8 cellular contexts compared by ENCODE assay signal in the genomic region with DNA sequence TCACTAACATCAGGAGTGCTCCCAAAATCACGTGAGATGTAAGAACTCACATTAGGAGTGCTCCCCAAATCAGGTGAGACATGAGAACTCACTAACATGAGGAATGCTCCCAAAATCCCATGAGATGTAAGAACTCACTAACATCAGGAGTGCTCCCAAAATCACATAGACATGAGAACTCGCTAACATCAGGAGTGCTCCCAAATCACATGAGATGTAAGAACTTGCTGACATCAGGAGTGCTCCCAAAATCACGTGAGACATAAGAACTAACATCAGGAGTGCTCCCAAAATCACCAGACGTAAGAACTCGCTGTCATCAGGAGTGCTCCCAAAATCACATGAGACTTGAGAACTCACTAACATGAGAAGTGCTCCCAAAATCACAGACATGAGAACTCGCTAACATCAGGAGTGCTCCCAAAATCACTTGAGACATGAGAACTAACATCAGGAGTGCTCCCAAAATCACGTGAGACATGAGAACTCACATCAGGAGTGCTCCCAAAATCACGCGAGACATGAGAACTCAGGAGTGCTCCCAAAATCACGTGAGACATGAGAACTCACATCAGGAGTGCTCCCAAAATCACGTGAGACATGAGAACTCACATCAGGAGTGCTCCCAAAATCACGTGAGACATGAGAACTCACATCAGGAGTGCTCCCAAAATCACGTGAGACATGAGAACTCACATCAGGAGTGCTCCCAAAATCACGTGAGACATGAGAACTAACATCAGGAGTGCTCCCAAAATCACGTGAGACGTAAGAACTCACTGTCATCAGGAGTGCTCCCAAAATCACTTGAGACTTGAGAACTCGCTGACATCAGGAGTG. TPM values are rescaled to one million over a fixed set of nuclear protein-coding genes. Genes with fewer than 3 reads are reported as not detected.
A peak's percentile ranks its signal among the peaks of the same experiment; 100 is the strongest.
DNase-seq lines count a peak whose midpoint lies in the region; ATAC-seq, FAIRE-seq and TF ChIP-seq lines count a peak whose summit lies in the region.
"Not testable (repeated sequence)": the region's sequence is repeated elsewhere in the genome, so short reads cannot be mapped to it uniquely, and the experiment has no call there.

No MANE protein-coding gene starts in this region.

- not testable (repeated sequence) for TF ChIP-seq CTCF in D721Med (IDR thresholded peaks at IDR 0.05; ENCODE audit: insufficient read depth, missing control alignments); GM12878 (IDR thresholded peaks at IDR 0.05 in 2 of 3, conservative IDR thresholded peaks at IDR 0.05 in 1 of 3; ENCODE audit: control insufficient read depth in 2 of 3, extremely low read depth in 1 of 3, insufficient read depth in 1 of 3, low read depth in 3 of 3, low read length in 3 of 3); H1 (IDR thresholded peaks at IDR 0.05; ENCODE audit: control extremely low read depth in 1 of 3, insufficient read depth in 1 of 3, low read depth in 1 of 3, low read length in 3 of 3); fibroblast of lung (conservative IDR thresholded peaks at IDR 0.05 in 1 of 2, IDR thresholded peaks at IDR 0.05 in 1 of 2; ENCODE audit: low read depth in 1 of 2, low read length in 2 of 2)

- not testable (repeated sequence) for H3K23ac ChIP-seq in H1 (ENCODE audit: insufficient read length); mesendoderm (ENCODE audit: low read length)

- H3K27me3 ChIP-seq in Karpas-422 (ENCODE audit: low read length); GM12878 (replicated peaks in 1 of 2; ENCODE audit: control insufficient read depth in 2 of 2, insufficient read depth in 2 of 2, low read length in 1 of 2); H1 (replicated peaks in 1 of 4; ENCODE audit: control insufficient read depth in 3 of 4, extremely low read depth in 1 of 4, insufficient read depth in 3 of 4, low read length in 3 of 4); fibroblast of lung (ENCODE audit: control insufficient read depth, insufficient read depth, low read length); mesendoderm (ENCODE audit: insufficient read depth, low read length, poor library complexity): not testable (repeated sequence)

- H2BK15ac ChIP-seq in H1 (ENCODE audit: low read length); mesendoderm (replicated peaks; ENCODE audit: low read depth): not testable (repeated sequence)

- H2BK12ac ChIP-seq in H1 (ENCODE audit: low read depth, low read length): not testable (repeated sequence)

- H3K14ac ChIP-seq in H1 (ENCODE audit: insufficient read length): not testable (repeated sequence)

- H3K36me3 Mint-ChIP-seq in T-helper 17 cell (ENCODE audit: low read depth): peaks cover 20% of the 10 kb centered on the region

- not testable (repeated sequence) for ATAC-seq in T-helper 17 cell, GM12878

- TF ChIP-seq POLR2A in GM12878 (IDR thresholded peaks at IDR 0.05; ENCODE audit: low read depth, low read length); H1 (IDR thresholded peaks at IDR 0.05; ENCODE audit: control extremely low read depth in 1 of 2, low read depth in 2 of 2, low read length in 2 of 2): not testable (repeated sequence)

- not testable (repeated sequence) for H3K4me1 Mint-ChIP-seq in T-helper 17 cell

- not testable (repeated sequence) for TF ChIP-seq EP300 in GM12878 (IDR thresholded peaks at IDR 0.05; ENCODE audit: borderline replicate concordance in 1 of 2, control insufficient read depth in 1 of 2, low read depth in 2 of 2, low read length in 2 of 2); H1 (IDR thresholded peaks at IDR 0.05; ENCODE audit: borderline replicate concordance in 1 of 2, low read depth in 2 of 2, low read length in 2 of 2)

- H3K79me2 ChIP-seq in Karpas-422 (ENCODE audit: low read length): peaks cover 12% of the 10 kb centered on the region
- not testable (repeated sequence) for H3K79me2 ChIP-seq in GM12878 (ENCODE audit: control insufficient read depth, insufficient read depth, low read length); H1 (ENCODE audit: control insufficient read depth in 1 of 2, insufficient read depth in 2 of 2, low read length in 2 of 2); fibroblast of lung (ENCODE audit: control insufficient read depth, insufficient read depth, low read length); mesendoderm (ENCODE audit: control insufficient read depth, insufficient read depth, low read length)

- not testable (repeated sequence) for H3K27me3 Mint-ChIP-seq in T-helper 17 cell

- H3K9me3 ChIP-seq in Karpas-422 (ENCODE audit: low read length) (peaks cover 12% of the 10 kb centered on the region; the same call in 1 of the 2 replicates), T-helper 17 cell (ENCODE audit: control insufficient read depth, low read length, poor library complexity, severe bottlenecking) (peaks cover 13% of the 10 kb centered on the region), GM12878 (replicated peaks; ENCODE audit: control insufficient read depth, insufficient read depth, low read length) (peaks cover 25% of the 10 kb centered on the region), H1 (ENCODE audit: insufficient read depth in 2 of 2, low read depth in 1 of 2, low read length in 1 of 2) (peaks cover 12 to 16% of the 10 kb centered on the region in 2 experiments), fibroblast of lung (ENCODE audit: control insufficient read depth, insufficient read depth, low read depth, low read length) (peaks cover 14% of the 10 kb centered on the region)

- not testable (repeated sequence) for H4K20me1 ChIP-seq in Karpas-422 (ENCODE audit: insufficient read depth, low read depth, low read length); GM12878 (ENCODE audit: control insufficient read depth, insufficient read depth); H1 (replicated peaks in 1 of 2; ENCODE audit: control insufficient read depth in 1 of 2, insufficient read depth in 2 of 2, low read length in 2 of 2); fibroblast of lung (ENCODE audit: control insufficient read depth, extremely low read depth, insufficient read depth, low read length)

- not testable (repeated sequence) for H3K27ac ChIP-seq in Karpas-422 (ENCODE audit: low read length); GM12878 (ENCODE audit: control insufficient read depth, insufficient read depth); H1 (ENCODE audit: low read depth, low read length); fibroblast of lung (ENCODE audit: insufficient read depth, low read length); mesendoderm (ENCODE audit: low read depth, low read length)

- H3K36me3 ChIP-seq in Karpas-422 (ENCODE audit: insufficient read depth, low read length) (peaks cover 51% of the 10 kb centered on the region), GM12878 (ENCODE audit: control insufficient read depth in 2 of 2, insufficient read depth in 2 of 2, low read length in 1 of 2) (peaks cover 28 to 35% of the 10 kb centered on the region in 2 experiments; a peak in 3 of 4 replicates), H1 (ENCODE audit: control insufficient read depth in 2 of 4, insufficient read depth in 4 of 4, low read length in 3 of 4) (peaks cover 5 to 51% (median 37%) of the 10 kb centered on the region in 4 experiments; a peak in 7 of 8 replicates), fibroblast of lung (ENCODE audit: control insufficient read depth, insufficient read depth, low read length) (peaks cover 33% of the 10 kb centered on the region), mesendoderm (ENCODE audit: control insufficient read depth, insufficient read depth, low read length) (peaks cover 13% of the 10 kb centered on the region)

- not testable (repeated sequence) for H2BK120ac ChIP-seq in H1 (replicated peaks; ENCODE audit: low read depth, low read length); mesendoderm (ENCODE audit: low read depth, low read length)

- DNase-seq in D721Med (ENCODE audit: insufficient read length, low spot score); T-helper 17 cell; GM12878 (ENCODE audit: low read depth, low spot score); H1 (ENCODE audit: low read depth in 1 of 2, low spot score in 2 of 2): not testable (repeated sequence)
- DNase-seq in Karpas-422 (peak; percentile 48), fibroblast of lung (ENCODE audit: low read depth in 2 of 2) (peak; percentile 17 to 22), foreskin melanocyte (peak; percentile 27), mesendoderm (peak; percentile 28)

- not testable (repeated sequence) for H4K5ac ChIP-seq in H1 (ENCODE audit: insufficient read length, low read depth, low read length); mesendoderm (ENCODE audit: low read length)

- H3K79me1 ChIP-seq in H1 (ENCODE audit: low read depth, low read length); mesendoderm (ENCODE audit: low read length): not testable (repeated sequence)

- H4K8ac ChIP-seq in H1 (ENCODE audit: extremely low read depth, insufficient read depth, low read length); mesendoderm (ENCODE audit: low read depth, low read length): not testable (repeated sequence)

- RAD21 ChIA-PET in GM12878 (lab: Charles Lee; ENCODE audit: unreplicated experiment): not testable (repeated sequence)

- not testable (repeated sequence) for H3K23me2 ChIP-seq in H1 (ENCODE audit: low read depth, low read length)

- H3K4me3 ChIP-seq in Karpas-422 (ENCODE audit: low read length); GM12878; H1 (ENCODE audit: extremely low read depth in 1 of 4, insufficient read depth in 2 of 4, low read depth in 3 of 4, low read length in 4 of 4); fibroblast of lung (replicated peaks in 1 of 4; ENCODE audit: control extremely low read depth in 1 of 4, insufficient read depth in 1 of 4, low read depth in 3 of 4, low read length in 4 of 4): not testable (repeated sequence)
- H3K4me3 ChIP-seq in mesendoderm (ENCODE audit: low read length): peak overlapping the region; percentile 20

- not testable (repeated sequence) for TF ChIP-seq RAD21 in GM12878 (IDR thresholded peaks at IDR 0.05; ENCODE audit: insufficient read depth, low read depth, low read length); H1 (IDR thresholded peaks at IDR 0.05 in 1 of 2, conservative IDR thresholded peaks at IDR 0.05 in 1 of 2; ENCODE audit: low read depth in 2 of 2, low read length in 2 of 2)

- POLR2A ChIA-PET in GM12878 (lab: Charles Lee); H1 (lab: Charles Lee; ENCODE audit: partially characterized antibody): not testable (repeated sequence)

- H3K4ac ChIP-seq in H1 (replicated peaks; ENCODE audit: insufficient read length, low read depth, low read length); mesendoderm (ENCODE audit: low read depth, low read length): not testable (repeated sequence)

- not testable (repeated sequence) for H2AFZ ChIP-seq in Karpas-422 (ENCODE audit: low read length); GM12878 (ENCODE audit: control insufficient read depth, low read depth, low read length); H1 (ENCODE audit: low read length); fibroblast of lung (ENCODE audit: low read length)

- H2AK5ac ChIP-seq in H1 (ENCODE audit: low read depth, low read length); mesendoderm (ENCODE audit: low read length): not testable (repeated sequence)

- CTCF ChIA-PET in GM12878 (lab: Yijun Ruan, JAX); H1 (lab: Charles Lee; ENCODE audit: partially characterized antibody): not testable (repeated sequence)

- H3K4me1 ChIP-seq in Karpas-422 (ENCODE audit: low read length); GM12878 (ENCODE audit: control insufficient read depth, insufficient read depth, low read length); H1 (replicated peaks in 1 of 4; ENCODE audit: control insufficient read depth in 3 of 4, insufficient read depth in 4 of 4, low read length in 3 of 4); fibroblast of lung (ENCODE audit: control insufficient read depth, extremely low read depth, insufficient read depth, low read length); mesendoderm (ENCODE audit: control insufficient read depth, low read depth, low read length): not testable (repeated sequence)

- not testable (repeated sequence) for H3K9me2 ChIP-seq in Karpas-422 (replicated peaks; ENCODE audit: insufficient read depth, low read length)

- SMC1A ChIA-PET in GM12878 (lab: Charles Lee; ENCODE audit: uncharacterized antibody, unreplicated experiment): not testable (repeated sequence)

- BruUV-seq in GM12878 (replicated peaks; lab: Mats Ljungman, UMichigan): not testable (repeated sequence)

- peak; percentile 91 for FAIRE-seq in D721Med (lab: Jason Lieb, UNC)
- FAIRE-seq in GM12878 (lab: Jason Lieb, UNC); H1 (lab: Jason Lieb, UNC): not testable (repeated sequence)

- peak overlapping the region; percentile 21 for H3K4me3 Mint-ChIP-seq in T-helper 17 cell

- H3K4me2 ChIP-seq in Karpas-422 (ENCODE audit: low read depth, low read length, poor library complexity, severe bottlenecking); GM12878 (ENCODE audit: control insufficient read depth, insufficient read depth); H1 (ENCODE audit: insufficient read depth in 1 of 2, low read depth in 2 of 2, low read length in 2 of 2); fibroblast of lung (ENCODE audit: extremely low read depth, insufficient read depth, low read length); mesendoderm (ENCODE audit: low read length): not testable (repeated sequence)

- not testable (repeated sequence) for H2BK5ac ChIP-seq in H1 (ENCODE audit: low read depth, low read length); mesendoderm (ENCODE audit: low read length)

- H3K9ac ChIP-seq in Karpas-422 (ENCODE audit: low read length); GM12878 (ENCODE audit: control insufficient read depth, insufficient read depth, low read length); H1 (replicated peaks in 1 of 4; ENCODE audit: extremely low read depth in 1 of 4, low read depth in 3 of 4, low read length in 3 of 4); fibroblast of lung (ENCODE audit: insufficient read depth, low read length); mesendoderm (ENCODE audit: low read length): not testable (repeated sequence)

- 97% methylated on average over 16 of the region's 17 CpGs for WGBS in GM12878 (ENCODE audit: insufficient coverage, insufficient replicate concordance, low lambda C conversion rate, missing lambda C conversion rate)
- WGBS in H1 (ENCODE audit: extremely low coverage in 1 of 2, insufficient coverage in 1 of 2, insufficient read length in 1 of 2, insufficient replicate concordance in 2 of 2, low coverage in 1 of 2, low lambda C conversion rate in 2 of 2, missing lambda C conversion rate in 1 of 2), 2 experiments: 91% methylated on average over 12 of the region's 17 CpGs; no CpG with 5 or more reads in 1 of the 2 experiments
- no CpG with 5 or more reads among the region's 17 CpGs for WGBS in mesendoderm (ENCODE audit: extremely low coverage, insufficient coverage, low lambda C conversion rate)

- H3K56ac ChIP-seq in H1 (replicated peaks; ENCODE audit: insufficient read length, low read depth, low read length); mesendoderm (ENCODE audit: low read length): not testable (repeated sequence)

- in situ Hi-C loops in GM12878 (cut with MboI): not testable (repeated sequence)

- not testable (repeated sequence) for H3K18ac ChIP-seq in H1 (ENCODE audit: extremely low read depth, low read length); mesendoderm (ENCODE audit: low read length)

- intact Hi-C loops in GM12878 (cut with micrococcal nuclease; ENCODE audit: unreplicated experiment): not testable (repeated sequence)

- not testable (repeated sequence) for H2BK20ac ChIP-seq in H1 (ENCODE audit: low read length)

- not testable (repeated sequence) for H4K91ac ChIP-seq in H1 (replicated peaks; ENCODE audit: insufficient read length, low read length)

- H3K27ac Mint-ChIP-seq in T-helper 17 cell: peak overlapping the region; percentile 49

RNA-seq across cellular contexts. Expression of gene CTDP1, which starts 52.5 kb away (rescaled TPM):
- 14.1 and 32.9 TPM in 2 replicates for total RNA-seq in Karpas-422 (2014; rRNA removed; shearing (Covaris generic); ENCODE audit: low replicate concordance)
- 10 to 100 TPM; 61.0 to 65.1 TPM for total RNA-seq in T-helper 17 cell
- 25.6 and 26.8 TPM in 2 replicates for total RNA-seq in GM12878 (2013; cell fraction: nucleolus; rRNA removed)
- 22.1 and 23.8 TPM in 2 replicates for total RNA-seq in GM12878 (2014; rRNA removed)
- 7.3 and 8.0 TPM in 2 replicates for total RNA-seq in GM12878 (2014; rRNA removed; fragmentation: Illumina TruSeq; extraction: Trizol)
- 30.4 and 31.3 TPM in 2 replicates for total RNA-seq in GM12878 (2021)
- polyA plus RNA-seq in GM12878 (2011; ENCODE audit: low read depth): 5.9 TPM
- polyA plus RNA-seq in GM12878 (2011; rRNA removed): 4.9 and 9.5 TPM in 2 replicates
- polyA plus RNA-seq in GM12878 (2011; cell fraction: cytosol; rRNA removed): 9.0 and 10.2 TPM in 2 replicates
- polyA plus RNA-seq in GM12878 (2011; cell fraction: nucleus; rRNA removed): 37.1 and 48.0 TPM in 2 replicates
- 12.2 and 14.2 TPM in 2 replicates for polyA plus RNA-seq in GM12878 (2012)
- 1.9 and 6.0 TPM in 2 replicates for polyA plus RNA-seq in GM12878 (2014; fragmentation: Illumina TruSeq; extraction: Trizol)
- polyA plus RNA-seq in GM12878 (2014; fragmentation: Nextera tagmentation; extraction: Ambion mirVana): 1 to 10 TPM in 1 of 2 experiments, under 1 TPM in 1; 0.32 to 1.6 TPM
- 16.7 and 19.3 TPM in 2 replicates for polyA plus RNA-seq in GM12878 (2014; rRNA removed)
- 10 to 100 TPM in 1 of 2 experiments, 1 to 10 TPM in 1; 4.2 to 13.9 TPM for polyA plus RNA-seq in GM12878 (2016; fragmentation: Nextera tagmentation; extraction: Ambion mirVana)
- polyA minus RNA-seq in GM12878 (2011; rRNA and poly(A)+ RNA removed): 13.9 and 14.8 TPM in 2 replicates
- 5.6 and 10.0 TPM in 2 replicates for polyA minus RNA-seq in GM12878 (2011; cell fraction: cytosol; rRNA and poly(A)+ RNA removed)
- 17.0 and 31.8 TPM in 2 replicates for polyA minus RNA-seq in GM12878 (2011; cell fraction: nucleus; rRNA and poly(A)+ RNA removed)
- 35.3 and 37.0 TPM in 2 replicates for total RNA-seq in H1 (2021; fragmentation: NEBNext Ultra II Directional; extraction: Animal tissue kit (Norgen Biotek cat#: 25700))
- polyA plus RNA-seq in H1 (2011; rRNA removed): 16.6 and 25.3 TPM in 2 replicates
- 20.0 TPM for polyA plus RNA-seq in H1 (2011; cell fraction: cytosol; rRNA removed)
- polyA plus RNA-seq in H1 (2011; cell fraction: nucleus; rRNA removed): 27.3 TPM
- polyA plus RNA-seq in H1 (2012, experiment 1 of 2): 21.7 to 30.5 TPM (median 28.9 TPM) in 4 replicates
- polyA plus RNA-seq in H1 (2012, experiment 2 of 2): 25.8 TPM
- polyA plus RNA-seq in H1 (2013, experiment 1 of 2): 17.4 TPM
- polyA plus RNA-seq in H1 (2013, experiment 2 of 2): 16.8 TPM
- polyA minus RNA-seq in H1 (2011; rRNA and poly(A)+ RNA removed): 12.5 and 14.4 TPM in 2 replicates
- 18.3 TPM for polyA minus RNA-seq in H1 (2011; cell fraction: cytosol; rRNA and poly(A)+ RNA removed)
- polyA minus RNA-seq in H1 (2011; cell fraction: nucleus; rRNA and poly(A)+ RNA removed): 19.1 TPM
- 20.5 and 24.8 TPM in 2 replicates for total RNA-seq in fibroblast of lung
- 6.4 and 8.0 TPM in 2 replicates for polyA plus RNA-seq in fibroblast of lung
- 11.8 and 15.9 TPM in 2 replicates for polyA plus RNA-seq in fibroblast of lung (2012)
- polyA minus RNA-seq in fibroblast of lung (ENCODE audit: low replicate concordance): 5.0 and 11.9 TPM in 2 replicates
- polyA plus RNA-seq in mesendoderm (2013, experiment 1 of 2): 19.0 TPM
- polyA plus RNA-seq in mesendoderm (2013, experiment 2 of 2): 19.0 TPM
